19 cellular contexts compared by ENCODE assay signal in the genomic region with DNA sequence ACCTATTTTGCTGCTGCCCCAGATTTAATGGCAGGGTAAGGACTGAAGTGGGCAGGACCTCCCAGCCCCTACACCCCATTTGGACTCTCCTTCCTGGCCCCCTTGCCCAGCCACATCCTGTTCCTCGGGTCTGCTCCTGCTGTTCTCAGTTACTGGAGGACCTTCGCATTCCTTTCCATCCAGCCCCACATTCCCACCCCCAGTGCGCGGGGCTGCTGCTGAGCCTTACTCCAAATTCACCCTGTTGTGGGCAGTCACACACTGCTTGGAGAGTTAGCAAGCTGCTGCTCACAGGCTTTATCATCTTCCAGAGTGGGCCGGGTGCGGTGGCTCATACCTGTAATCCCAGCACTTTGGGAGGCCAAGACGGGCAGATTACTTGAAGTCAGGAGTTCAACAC.
DNase-seq lines count a peak whose midpoint lies in the region; ATAC-seq, FAIRE-seq and TF ChIP-seq lines count a peak whose summit lies in the region.
"Had no signal": no experiment of that assay in that cellular context is flagged by ENCODE, and none has a peak within 500 bp of the region (broad histone marks: within the 10 kb centered on the region; RNA-seq: fewer than 3 reads in every experiment).

No MANE protein-coding gene starts in this region.

- H3K4me1 ChIP-seq in H1 (replicated peaks in 1 of 4; ENCODE audit: control insufficient read depth in 3 of 4, insufficient read depth in 4 of 4, low read length in 3 of 4) (peaks cover 0 to 2% (median 0%) of the 10 kb centered on the region in 4 experiments; a peak in 1 of 7 replicates), kidney (ENCODE audit: control insufficient read depth in 1 of 2, insufficient read depth in 1 of 2, low read depth in 1 of 2, low read length in 2 of 2) (peaks cover 0 to 9% of the 10 kb centered on the region in 2 donors), neuronal stem cell (ENCODE audit: control insufficient read depth in 2 of 2, insufficient read depth in 1 of 2, low read depth in 1 of 2, low read length in 2 of 2) (no peaks in the 10 kb centered on the region)
- H3K4me1 ChIP-seq: BE2C, Peyer's patch had no signal

- H3K14ac ChIP-seq in H1 (ENCODE audit: insufficient read length) (no peak overlapping the region), neuronal stem cell (ENCODE audit: low read length) (peak overlapping the region; percentile 25)

- H3K4me3 ChIP-seq in H1 (ENCODE audit: extremely low read depth in 1 of 4, insufficient read depth in 2 of 4, low read depth in 3 of 4, low read length in 4 of 4) (no peak overlapping the region), kidney (ENCODE audit: low read length in 2 of 2) (no peak overlapping the region), neuronal stem cell (ENCODE audit: low read length in 2 of 2) (no peak overlapping the region)
- H3K4me3 ChIP-seq: Peyer's patch, SK-N-MC had no signal

- H2AK5ac ChIP-seq in H1 (ENCODE audit: low read depth, low read length) (no peak overlapping the region), neuronal stem cell (ENCODE audit: low read depth, low read length) (no peak overlapping the region)

- H3K56ac ChIP-seq in H1 (replicated peaks; ENCODE audit: insufficient read length, low read depth, low read length): no peak overlapping the region

- no peaks in the 10 kb centered on the region for H3K27me3 ChIP-seq in H1 (replicated peaks in 1 of 4; ENCODE audit: control insufficient read depth in 3 of 4, extremely low read depth in 1 of 4, insufficient read depth in 3 of 4, low read length in 3 of 4)
- H3K27me3 ChIP-seq in neuronal stem cell (ENCODE audit: control insufficient read depth in 3 of 3, insufficient read depth in 3 of 3, low read depth in 1 of 3, low read length in 3 of 3): no peaks in the 10 kb centered on the region
- H3K27me3 ChIP-seq: BE2C, Peyer's patch had no signal

- H3K4me2 ChIP-seq in H1 (ENCODE audit: insufficient read depth in 1 of 2, low read depth in 2 of 2, low read length in 2 of 2) (no peak overlapping the region), neuronal stem cell (ENCODE audit: insufficient read depth, low read length, poor library complexity, severe bottlenecking) (no peak overlapping the region)

- H3K18ac ChIP-seq in H1 (ENCODE audit: extremely low read depth, low read length) (no peak overlapping the region), neuronal stem cell (ENCODE audit: low read length) (no peak overlapping the region)

- H3K9ac ChIP-seq in H1 (replicated peaks in 1 of 4; ENCODE audit: extremely low read depth in 1 of 4, low read depth in 3 of 4, low read length in 3 of 4) (no peak overlapping the region), kidney (ENCODE audit: low read length in 2 of 2) (no peak overlapping the region), neuronal stem cell (ENCODE audit: low read depth, low read length, poor library complexity) (no peak overlapping the region)

- intact Hi-C loops in kidney (cut with DNase I): no loop called here

- H2BK5ac ChIP-seq in H1 (ENCODE audit: low read depth, low read length) (no peak overlapping the region), neuronal stem cell (ENCODE audit: low read length) (no peak overlapping the region)

- no peaks in the 10 kb centered on the region for H3K23me2 ChIP-seq in H1 (ENCODE audit: low read depth, low read length)

- 88% methylated on average over 7 of the region's 7 CpGs; no CpG with 5 or more reads in 1 of the 2 experiments for WGBS in H1 (ENCODE audit: extremely low coverage in 1 of 2, insufficient coverage in 1 of 2, insufficient read length in 1 of 2, insufficient replicate concordance in 2 of 2, low coverage in 1 of 2, low lambda C conversion rate in 2 of 2, missing lambda C conversion rate in 1 of 2), 2 experiments
- no CpG with 5 or more reads among the region's 7 CpGs for WGBS in neuronal stem cell (ENCODE audit: extremely low coverage in 2 of 2, insufficient read length in 2 of 2, insufficient replicate concordance in 1 of 2), 2 donors

- POLR2A ChIA-PET in H1 (lab: Charles Lee; ENCODE audit: partially characterized antibody): no interaction called here

- H3K79me1 ChIP-seq in H1 (ENCODE audit: low read depth, low read length) (no peaks in the 10 kb centered on the region), neuronal stem cell (ENCODE audit: low read depth, low read length) (no peaks in the 10 kb centered on the region)

- TF ChIP-seq EP300 in H1 (IDR thresholded peaks at IDR 0.05; ENCODE audit: borderline replicate concordance in 1 of 2, low read depth in 2 of 2, low read length in 2 of 2): no peak

- FAIRE-seq in H1 (lab: Jason Lieb, UNC) (no peak), kidney (lab: Jason Lieb, UNC) (no peak)
- FAIRE-seq: HTR-8/SVneo had no signal

- H3K36me3 ChIP-seq in H1 (ENCODE audit: control insufficient read depth in 2 of 4, insufficient read depth in 4 of 4, low read length in 3 of 4): no peaks in the 10 kb centered on the region
- H3K36me3 ChIP-seq in kidney (ENCODE audit: control insufficient read depth in 1 of 2, insufficient read depth in 2 of 2, low read length in 2 of 2): no peaks in the 10 kb centered on the region
- no peaks in the 10 kb centered on the region for H3K36me3 ChIP-seq in neuronal stem cell (replicated peaks in 1 of 2; ENCODE audit: control insufficient read depth in 2 of 2, insufficient read depth in 2 of 2, low read length in 2 of 2)
- H3K36me3 ChIP-seq: BE2C, Peyer's patch had no signal

- H2BK20ac ChIP-seq in H1 (ENCODE audit: low read length): no peak overlapping the region

- H2BK15ac ChIP-seq in H1 (ENCODE audit: low read length) (no peak overlapping the region), neuronal stem cell (ENCODE audit: low read length) (no peak overlapping the region)

- H3K27ac ChIP-seq in H1 (ENCODE audit: low read depth, low read length) (no peak overlapping the region), kidney (ENCODE audit: low read depth in 2 of 2, low read length in 2 of 2) (no peak overlapping the region), neuronal stem cell (replicated peaks; ENCODE audit: low read length) (no peak overlapping the region)
- H3K27ac ChIP-seq: Peyer's patch, SK-N-MC had no signal

- DNase-seq in H1 (ENCODE audit: low read depth in 1 of 2, low spot score in 2 of 2): peak in 1 of 2 experiments; percentile 48
- DNase-seq in kidney: peak; percentile 78
- DNase-seq in neuronal stem cell (ENCODE audit: low spot score): no peak
- no peak for DNase-seq in HCEC 1CT
- DNase-seq in central memory CD4-positive, alpha-beta T cell: no peak
- DNase-seq: BE2C; CD4-positive, alpha-beta T cell; DMS79; GOT3; Kasumi-1; MM.1S; NCI-H1092 treated with DMSO at 0.1 percent for 48 hours; NCI-H510A treated with DMSO at 0.1 percent for 48 hours; Peyer's patch had no signal

- H4K20me1 ChIP-seq in H1 (replicated peaks in 1 of 2; ENCODE audit: control insufficient read depth in 1 of 2, insufficient read depth in 2 of 2, low read length in 2 of 2): no peaks in the 10 kb centered on the region

- TF ChIP-seq CTCF in H1 (IDR thresholded peaks at IDR 0.05; ENCODE audit: control extremely low read depth in 1 of 3, insufficient read depth in 1 of 3, low read depth in 1 of 3, low read length in 3 of 3) (no peak), kidney (IDR thresholded peaks at IDR 0.05; ENCODE audit: borderline replicate concordance, extremely low read depth, insufficient read depth) (no peak)

- no peak overlapping the region for H2BK12ac ChIP-seq in H1 (ENCODE audit: low read depth, low read length)
- H2BK12ac ChIP-seq in neuronal stem cell (ENCODE audit: low read length): no peak overlapping the region

- CTCF ChIA-PET in H1 (lab: Charles Lee; ENCODE audit: partially characterized antibody): interaction anchor here (0.5 kb wide), 1 partner anchor 684 kb away, joined by 4 read pairs; no protein-coding TSS in a partner anchor

- TF ChIP-seq RAD21 in H1 (IDR thresholded peaks at IDR 0.05 in 1 of 2, conservative IDR thresholded peaks at IDR 0.05 in 1 of 2; ENCODE audit: low read depth in 2 of 2, low read length in 2 of 2): no peak; a peak in 1 of 4 replicates

- ATAC-seq in HG03439 (IDR thresholded peaks at IDR 0.05; ENCODE audit: unreplicated experiment): no peak
- ATAC-seq in HG02973 (IDR thresholded peaks at IDR 0.05; ENCODE audit: unreplicated experiment): no peak
- ATAC-seq: Right ventricle myocardium inferior had no signal

- H3K4ac ChIP-seq in H1 (replicated peaks; ENCODE audit: insufficient read length, low read depth, low read length) (no peak overlapping the region), neuronal stem cell (ENCODE audit: low read length) (no peak overlapping the region)

- H4K8ac ChIP-seq in H1 (ENCODE audit: extremely low read depth, insufficient read depth, low read length) (no peak overlapping the region), neuronal stem cell (ENCODE audit: low read depth, low read length) (no peak overlapping the region)

- H3K9me3 ChIP-seq in H1 (ENCODE audit: insufficient read depth in 2 of 2, low read depth in 1 of 2, low read length in 1 of 2): no peaks in the 10 kb centered on the region
- H3K9me3 ChIP-seq in kidney (ENCODE audit: control insufficient read depth in 1 of 2, low read length in 2 of 2): no peaks in the 10 kb centered on the region
- H3K9me3 ChIP-seq in neuronal stem cell (replicated peaks in 1 of 2; ENCODE audit: control insufficient read depth in 2 of 2, insufficient read depth in 1 of 2, low read depth in 1 of 2, low read length in 2 of 2): no peaks in the 10 kb centered on the region
- H3K9me3 ChIP-seq: BE2C had no signal

- TF ChIP-seq POLR2A in H1 (IDR thresholded peaks at IDR 0.05; ENCODE audit: control extremely low read depth in 1 of 2, low read depth in 2 of 2, low read length in 2 of 2): no peak

- H3K23ac ChIP-seq in H1 (ENCODE audit: insufficient read length) (no peak overlapping the region), neuronal stem cell (ENCODE audit: low read depth, low read length, poor library complexity) (peak overlapping the region; percentile 29)

- H2BK120ac ChIP-seq in H1 (replicated peaks; ENCODE audit: low read depth, low read length) (no peak overlapping the region), neuronal stem cell (ENCODE audit: low read depth, low read length) (no peak overlapping the region)

- H4K5ac ChIP-seq in H1 (ENCODE audit: insufficient read length, low read depth, low read length): no peak overlapping the region

- H2AFZ ChIP-seq in H1 (ENCODE audit: low read length) (no peak overlapping the region), neuronal stem cell (ENCODE audit: low read length) (no peak overlapping the region)

- H3K79me2 ChIP-seq in H1 (ENCODE audit: control insufficient read depth in 1 of 2, insufficient read depth in 2 of 2, low read length in 2 of 2): no peaks in the 10 kb centered on the region

- no peak overlapping the region for H4K91ac ChIP-seq in H1 (replicated peaks; ENCODE audit: insufficient read length, low read length)
- no peak overlapping the region for H4K91ac ChIP-seq in neuronal stem cell (ENCODE audit: low read depth, low read length, poor library complexity)

TF ChIP-seq in H1, 55 proteins besides CTCF, POLR2A, EP300 and RAD21:
- no peak for TF ChIP-seq SAP30 (IDR thresholded peaks at IDR 0.05; ENCODE audit: insufficient read depth, insufficient replicate concordance, low read length)
- TF ChIP-seq HDAC2 (IDR thresholded peaks at IDR 0.05; ENCODE audit: borderline replicate concordance in 1 of 2, low read depth in 2 of 2, low read length in 2 of 2): no peak
- TF ChIP-seq BACH1 (IDR thresholded peaks at IDR 0.05; ENCODE audit: low read length): no peak
- peak; percentile 67 for TF ChIP-seq TEAD4 (IDR thresholded peaks at IDR 0.05; ENCODE audit: low read depth, low read length)
